In genomic region chr10:33921970-33922605, GRCh38 we compare ENCODE assay signal across 25 cellular contexts.
"Had no signal": no experiment of that assay in that cellular context is flagged by ENCODE, and none has a peak within 500 bp of the region (broad histone marks: within the 10 kb centered on the region; RNA-seq: fewer than 3 reads in every experiment).

No MANE protein-coding gene starts in this region.

- H3K27ac ChIP-seq: coronary artery, esophagus squamous epithelium, left lung, neutrophil, pancreas, right lobe of liver, testis, transverse colon, vagina had no signal

- H3K4me1 ChIP-seq: left lung, pancreas, right lobe of liver, testis, transverse colon, vagina had no signal

- H3K4me3 ChIP-seq: coronary artery, esophagus squamous epithelium, left lung, mucosa of descending colon, pancreas, right lobe of liver, testis, transverse colon, vagina had no signal

- H3K36me3 ChIP-seq: esophagus squamous epithelium, left lung, neutrophil, pancreas, right lobe of liver, transverse colon, vagina had no signal

- FAIRE-seq: endometrium, kidney, pancreas, small intestine had no signal

- DNase-seq: dermis blood vessel endothelial cell; effector memory CD8-positive, alpha-beta T cell; esophagus squamous epithelium; foreskin melanocyte; head of caudate nucleus; kidney; left cardiac atrium; left lung; mesenchymal stem cell; mucosa of descending colon; naive B cell; pancreas; right lobe of liver; small intestine; stimulated activated CD4-positive, alpha-beta T cell treated with anti-CD3 and anti-CD28 coated beads, Interleukin-15, amount 100 ng/mL, for 24 hours; stimulated activated CD4-positive, alpha-beta T cell treated with anti-CD3 and anti-CD28 coated beads, Interleukin-4, amount 100 ng/mL, for 1 hour; stimulated activated CD8-positive, alpha-beta memory T cell treated with anti-CD3 and anti-CD28 coated beads, Interleukin-4, amount 100 ng/mL, for 48 hours; stimulated activated naive CD4-positive, alpha-beta T cell; substantia nigra; testis; transverse colon had no signal

- ATAC-seq: effector memory CD8-positive, alpha-beta T cell; left cardiac atrium; left lung; mucosa of descending colon; pancreas; right lobe of liver had no signal

- H3K9me3 ChIP-seq: esophagus squamous epithelium, mucosa of descending colon, neutrophil, pancreas, right lobe of liver, testis, transverse colon, vagina had no signal

- H3K27me3 ChIP-seq: esophagus squamous epithelium, left lung, neutrophil, pancreas, right lobe of liver, testis, transverse colon, vagina had no signal
